Comparison of ENCODE assay signal across 21 cellular contexts in the genomic region with DNA sequence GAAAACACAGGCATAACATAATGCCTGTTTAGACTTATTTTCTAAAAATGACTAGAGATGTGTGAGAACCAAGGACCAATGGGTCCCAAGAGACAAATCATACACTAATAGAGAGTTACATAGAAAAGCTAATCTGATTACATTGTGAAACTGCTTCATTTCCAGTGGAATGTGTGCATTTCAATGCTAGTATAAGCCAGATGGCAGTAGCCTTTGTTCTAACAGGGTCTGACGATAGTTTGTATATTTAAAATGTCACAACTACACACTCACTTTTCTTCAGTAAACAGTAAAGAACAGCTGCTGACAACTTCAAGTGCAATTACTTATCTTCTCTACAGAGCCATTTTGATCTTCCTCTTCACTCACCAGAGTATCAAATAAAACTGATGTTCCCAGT. TPM values are rescaled to one million over a fixed set of nuclear protein-coding genes. Genes with fewer than 3 reads are reported as not detected.
"Had no signal": no experiment of that assay in that cellular context is flagged by ENCODE, and none has a peak within 500 bp of the region (broad histone marks: within the 10 kb centered on the region; RNA-seq: fewer than 3 reads in every experiment).

No MANE protein-coding gene starts in this region.

- H3K4me3 ChIP-seq: cardiac muscle cell, esophagus squamous epithelium, mucosa of descending colon, tibial artery, vagina had no signal

- H3K4me1 Mint-ChIP-seq: activated T-helper 17 cell treated with anti-CD3 and anti-CD28 coated beads, Interleukin-2, amount 50 U/mL, for 72 hours; stimulated activated effector memory CD8-positive, alpha-beta T cell treated with anti-CD3 and anti-CD28 coated beads, Interleukin-12 subunit alpha, Interleukin-12 subunit beta, amount 100 ng/mL, for 72 hours had no signal

- H3K27ac ChIP-seq: cardiac muscle cell, esophagus squamous epithelium, foreskin keratinocyte, tibial artery, vagina, WERI-Rb-1 had no signal

- H3K36me3 ChIP-seq: cardiac muscle cell, esophagus squamous epithelium, tibial artery, vagina, WERI-Rb-1 had no signal

- H3K36me3 Mint-ChIP-seq: natural killer cell; stimulated activated effector memory CD8-positive, alpha-beta T cell treated with anti-CD3 and anti-CD28 coated beads, Interleukin-12 subunit alpha, Interleukin-12 subunit beta, amount 100 ng/mL, for 72 hours had no signal

- H3K4me3 Mint-ChIP-seq: activated naive CD4-positive, alpha-beta T cell treated with anti-CD3 and anti-CD28 coated beads for 36 hours; activated T-helper 17 cell treated with anti-CD3 and anti-CD28 coated beads, Interleukin-2, amount 50 U/mL, for 72 hours; natural killer cell; stimulated activated effector memory CD8-positive, alpha-beta T cell treated with anti-CD3 and anti-CD28 coated beads, Interleukin-12 subunit alpha, Interleukin-12 subunit beta, amount 100 ng/mL, for 72 hours had no signal

- H3K27ac Mint-ChIP-seq: activated naive CD4-positive, alpha-beta T cell treated with anti-CD3 and anti-CD28 coated beads for 36 hours; activated T-helper 17 cell treated with anti-CD3 and anti-CD28 coated beads, Interleukin-2, amount 50 U/mL, for 72 hours; natural killer cell; progenitor cell of endocrine pancreas; stimulated activated effector memory CD8-positive, alpha-beta T cell treated with anti-CD3 and anti-CD28 coated beads, Interleukin-12 subunit alpha, Interleukin-12 subunit beta, amount 100 ng/mL, for 72 hours had no signal

- ATAC-seq: activated T-helper 17 cell treated with anti-CD3 and anti-CD28 coated beads, Interleukin-2, amount 50 U/mL, for 72 hours; foreskin keratinocyte; left colon; mucosa of descending colon; natural killer cell; right cardiac atrium; stimulated activated effector memory CD8-positive, alpha-beta T cell treated with anti-CD3 and anti-CD28 coated beads, Interleukin-12 subunit alpha, Interleukin-12 subunit beta, amount 100 ng/mL, for 72 hours had no signal

- H3K27me3 ChIP-seq: vagina had no signal

- FAIRE-seq: astrocyte, colon, small intestine had no signal

- H3K4me1 ChIP-seq: foreskin keratinocyte had no signal

- DNase-seq: activated CD4-positive, alpha-beta T cell treated with anti-CD3 and anti-CD28 coated beads for 48 hours; activated naive CD4-positive, alpha-beta T cell treated with anti-CD3 and anti-CD28 coated beads for 36 hours; esophagus squamous epithelium; foreskin keratinocyte; head of caudate nucleus; left colon; mucosa of descending colon; natural killer cell; nucleus accumbens; right cardiac atrium; small intestine; tibial artery; WERI-Rb-1 had no signal

- H3K9me3 ChIP-seq: esophagus squamous epithelium, mucosa of descending colon, tibial artery, vagina had no signal

- H3K9me3 Mint-ChIP-seq: activated naive CD4-positive, alpha-beta T cell treated with anti-CD3 and anti-CD28 coated beads for 36 hours; activated T-helper 17 cell treated with anti-CD3 and anti-CD28 coated beads, Interleukin-2, amount 50 U/mL, for 72 hours; natural killer cell; stimulated activated effector memory CD8-positive, alpha-beta T cell treated with anti-CD3 and anti-CD28 coated beads, Interleukin-12 subunit alpha, Interleukin-12 subunit beta, amount 100 ng/mL, for 72 hours had no signal

RNA-seq across cellular contexts. Expression of a gene that starts 4.3 kb away (rescaled TPM):
- total RNA-seq: activated naive CD4-positive, alpha-beta T cell treated with anti-CD3 and anti-CD28 coated beads for 36 hours; activated T-helper 17 cell treated with anti-CD3 and anti-CD28 coated beads, Interleukin-2, amount 50 U/mL, for 72 hours; lung microvascular endothelial cell had no signal
